In genomic region chr4:6205973-6206372, GRCh38 we compare ENCODE assay signal across 30 cellular contexts. TPM values are rescaled to one million over a fixed set of nuclear protein-coding genes. Genes with fewer than 3 reads are reported as not detected.
"Had no signal": no experiment of that assay in that cellular context is flagged by ENCODE, and none has a peak within 500 bp of the region (broad histone marks: within the 10 kb centered on the region; RNA-seq: fewer than 3 reads in every experiment).

No MANE protein-coding gene starts in this region.

- H3K4me3 Mint-ChIP-seq: activated CD4-positive, alpha-beta T cell treated with anti-CD3 and anti-CD28 coated beads for 36 hours; activated CD4-positive, alpha-beta T cell treated with anti-CD3 and anti-CD28 coated beads, Interleukin-2, amount 10 ng/mL, durations not matched to agents 24 days and 14 days; activated CD8-positive, alpha-beta T cell treated with anti-CD3 and anti-CD28 coated beads for 36 hours; activated naive CD8-positive, alpha-beta T cell; activated T-cell treated with anti-CD3 and anti-CD28 coated beads, Interleukin-2, amount 50 U/mL, for 4 hours; activated T-helper 17 cell treated with anti-CD3 and anti-CD28 coated beads, Interleukin-2, amount 50 U/mL, for 72 hours; central memory CD8-positive, alpha-beta T cell; effector memory CD8-positive, alpha-beta T cell had no signal

- DNase-seq: activated CD4-positive, alpha-beta T cell treated with anti-CD3 and anti-CD28 coated beads for 36 hours; activated CD4-positive, alpha-beta T cell treated with anti-CD3 and anti-CD28 coated beads, Interleukin-2, amount 10 ng/mL, durations not matched to agents 24 days and 14 days; activated CD4-positive, CD25-positive, alpha-beta regulatory T cell; activated CD4-positive, CD25-positive, alpha-beta regulatory T cell treated with anti-CD3 and anti-CD28 coated beads, Interleukin-2, amount 50 U/mL, for 72 hours; activated CD8-positive, alpha-beta T cell treated with anti-CD3 and anti-CD28 coated beads for 36 hours; activated effector memory CD4-positive, alpha-beta T cell treated with Interleukin-2 at 50 U/mL for 16 hours; activated gamma-delta T cell treated with Interleukin-2 at 50 U/mL for 16 hours; activated naive CD4-positive, alpha-beta T cell treated with anti-CD3 and anti-CD28 coated beads, Interleukin-2, amount 50 U/mL, for 16 hours; activated naive CD4-positive, alpha-beta T cell treated with Interleukin-2 at 50 U/mL for 16 hours; activated T-cell treated with anti-CD3 and anti-CD28 coated beads, Interleukin-2, amount 50 U/mL, for 4 hours; amniotic stem cell; anterior cingulate cortex; brain microvascular endothelial cell; cortex of kidney; dermis blood vessel endothelial cell; effector CD4-positive, alpha-beta T cell; effector memory CD8-positive, alpha-beta T cell; erythroblast; foreskin keratinocyte; gastrocnemius medialis; glutamatergic neuron; heart left ventricle; T-helper 1 cell; T-helper 2 cell had no signal

- H3K9me3 ChIP-seq: gastrocnemius medialis had no signal

- H3K27ac Mint-ChIP-seq: activated CD4-positive, alpha-beta T cell treated with anti-CD3 and anti-CD28 coated beads for 36 hours; activated CD4-positive, alpha-beta T cell treated with anti-CD3 and anti-CD28 coated beads, Interleukin-2, amount 10 ng/mL, durations not matched to agents 24 days and 14 days; activated CD8-positive, alpha-beta T cell treated with anti-CD3 and anti-CD28 coated beads for 36 hours; activated naive CD8-positive, alpha-beta T cell; activated T-helper 17 cell treated with anti-CD3 and anti-CD28 coated beads, Interleukin-2, amount 50 U/mL, for 72 hours; effector memory CD8-positive, alpha-beta T cell had no signal

- H3K27ac ChIP-seq: brain microvascular endothelial cell, esophagus muscularis mucosa, foreskin keratinocyte, gastrocnemius medialis, heart left ventricle had no signal

- H3K4me1 ChIP-seq: esophagus muscularis mucosa, foreskin keratinocyte, gastrocnemius medialis, heart left ventricle had no signal

- H3K4me3 ChIP-seq: esophagus muscularis mucosa, gastrocnemius medialis, heart left ventricle had no signal

- H3K27me3 Mint-ChIP-seq: activated T-helper 17 cell treated with anti-CD3 and anti-CD28 coated beads, Interleukin-2, amount 50 U/mL, for 72 hours; central memory CD8-positive, alpha-beta T cell; effector memory CD8-positive, alpha-beta T cell had no signal

- ATAC-seq: activated CD4-positive, alpha-beta T cell treated with anti-CD3 and anti-CD28 coated beads for 36 hours; activated CD8-positive, alpha-beta T cell treated with anti-CD3 and anti-CD28 coated beads for 36 hours; activated T-cell treated with anti-CD3 and anti-CD28 coated beads, Interleukin-2, amount 50 U/mL, for 4 hours; activated T-helper 17 cell treated with anti-CD3 and anti-CD28 coated beads, Interleukin-2, amount 50 U/mL, for 72 hours; effector memory CD8-positive, alpha-beta T cell; foreskin keratinocyte; gastrocnemius medialis; heart left ventricle had no signal

- H3K36me3 ChIP-seq: brain microvascular endothelial cell, esophagus muscularis mucosa, gastrocnemius medialis, heart left ventricle had no signal

RNA-seq across cellular contexts. Expression of gene JAKMIP1, which starts 5.6 kb away (rescaled TPM):
- total RNA-seq: bronchial epithelial cell, cardiac septum, dermis blood vessel endothelial cell, foreskin keratinocyte had no signal
- polyA plus RNA-seq: foreskin keratinocyte had no signal
